ENCODE assay signal across 22 cellular contexts in the genomic region with DNA sequence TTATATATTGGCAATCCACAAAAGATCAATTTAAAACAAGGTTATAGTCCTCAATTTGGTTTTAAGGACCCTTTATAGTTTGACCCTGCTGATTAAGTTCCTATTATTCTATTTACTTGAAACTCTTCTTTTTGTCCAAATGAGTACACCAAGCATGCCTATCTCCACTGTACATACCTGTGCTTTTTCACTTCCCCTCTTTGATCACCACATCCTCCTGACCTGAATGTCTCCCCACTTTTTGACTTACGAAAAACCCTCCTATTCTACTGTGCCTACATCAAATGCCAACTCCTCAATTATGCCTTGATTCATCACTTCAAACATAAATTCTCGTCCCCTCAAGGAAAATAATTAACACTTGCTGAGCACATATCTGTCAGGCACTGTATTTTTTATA.
DNase-seq lines count a peak whose midpoint lies in the region; ATAC-seq and TF ChIP-seq lines count a peak whose summit lies in the region.
"Had no signal": no experiment of that assay in that cellular context is flagged by ENCODE, and none has a peak within 500 bp of the region (broad histone marks: within the 10 kb centered on the region; RNA-seq: fewer than 3 reads in every experiment).

No MANE protein-coding gene starts in this region.

- TF ChIP-seq POLR2A in GM18505 (IDR thresholded peaks at IDR 0.05; ENCODE audit: borderline replicate concordance, extremely low read depth, insufficient read depth, insufficient read length), result no peak

- H3K4me3 ChIP-seq in left ventricle myocardium inferior, result no peak overlapping the region
- no peak overlapping the region for H3K4me3 ChIP-seq in tibial artery
- H3K4me3 ChIP-seq: A549, lung, psoas muscle, SJCRH30 had no signal

- H3K4me1 ChIP-seq in left ventricle myocardium inferior, result peaks cover 25% of the 10 kb centered on the region
- H3K4me1 ChIP-seq in tibial artery, result peaks cover 0 to 23% (median 0%) of the 10 kb centered on the region in 4 donors
- H3K4me1 ChIP-seq: A549, SJCRH30 had no signal

- no peak for TF ChIP-seq CTCF in left ventricle myocardium inferior (IDR thresholded peaks at IDR 0.05; ENCODE audit: borderline replicate concordance)
- no peak for TF ChIP-seq CTCF in endothelial cell (IDR thresholded peaks at IDR 0.05; ENCODE audit: unreplicated experiment)
- no peak for TF ChIP-seq CTCF in GM13977 (IDR thresholded peaks at IDR 0.05; ENCODE audit: extremely low read depth, insufficient read depth, missing control alignments)
- no peak for TF ChIP-seq CTCF in tibial artery (IDR thresholded peaks at IDR 0.05)

- H3K36me3 Mint-ChIP-seq in endothelial cell (ENCODE audit: low read depth, unreplicated experiment), result peaks cover 3% of the 10 kb centered on the region
- H3K36me3 Mint-ChIP-seq: activated naive CD4-positive, alpha-beta T cell treated with anti-CD3 and anti-CD28 coated beads, Interleukin-2, amount 50 U/mL, for 24 hours; CD14-positive monocyte; naive thymus-derived CD4-positive, alpha-beta T cell had no signal

- H3K27me3 Mint-ChIP-seq in endothelial cell (ENCODE audit: unreplicated experiment), result no peaks in the 10 kb centered on the region
- H3K27me3 Mint-ChIP-seq: activated naive CD4-positive, alpha-beta T cell treated with anti-CD3 and anti-CD28 coated beads, Interleukin-2, amount 50 U/mL, for 24 hours; naive thymus-derived CD4-positive, alpha-beta T cell had no signal

- H3K9me3 Mint-ChIP-seq in endothelial cell (ENCODE audit: unreplicated experiment), result no peaks in the 10 kb centered on the region
- H3K9me3 Mint-ChIP-seq: T-helper 2 cell treated with Interferon-gamma antibody and Interleukin-4, amounts not matched to agents 5 μg/mL and 100 μg/mL, for 36 hours had no signal

- no peak overlapping the region for H3K4me3 Mint-ChIP-seq in endothelial cell (ENCODE audit: unreplicated experiment)
- H3K4me3 Mint-ChIP-seq: activated naive CD4-positive, alpha-beta T cell treated with anti-CD3 and anti-CD28 coated beads, Interleukin-2, amount 50 U/mL, for 24 hours; CD14-positive monocyte; naive thymus-derived CD4-positive, alpha-beta T cell; T-helper 2 cell treated with Interferon-gamma antibody and Interleukin-4, amounts not matched to agents 5 μg/mL and 100 μg/mL, for 36 hours had no signal

- H3K36me3 ChIP-seq in left ventricle myocardium inferior (no peaks in the 10 kb centered on the region), tibial artery (peaks cover 0 to 10% (median 0%) of the 10 kb centered on the region in 3 donors)
- H3K36me3 ChIP-seq: SJCRH30 had no signal

- H3K9me3 ChIP-seq in left ventricle myocardium inferior (replicated peaks), result peaks cover 14% of the 10 kb centered on the region
- H3K9me3 ChIP-seq in tibial artery, result no peaks in the 10 kb centered on the region
- H3K9me3 ChIP-seq: A549, psoas muscle, SJCRH30 had no signal

- H3K27me3 ChIP-seq in left ventricle myocardium inferior (ENCODE audit: low read depth) (no peaks in the 10 kb centered on the region), tibial artery (no peaks in the 10 kb centered on the region)
- H3K27me3 ChIP-seq: SJCRH30 had no signal

- in situ Hi-C loops in GM13977 (cut with MboI; ENCODE audit: low pct_unique_long_range_greater_than_20kb, low sequenced_read_pairs, unreplicated experiment), result no loop called here

- ATAC-seq in GM18505 (IDR thresholded peaks at IDR 0.05; ENCODE audit: unreplicated experiment) (peak; percentile 93), GM19438 (IDR thresholded peaks at IDR 0.05; ENCODE audit: low read depth, unreplicated experiment) (peak; percentile 98), HG02885 (IDR thresholded peaks at IDR 0.05; ENCODE audit: poor library complexity, unreplicated experiment) (peak; percentile 90), HG03460 (IDR thresholded peaks at IDR 0.05; ENCODE audit: unreplicated experiment) (peak; percentile 74)
- ATAC-seq: A549; naive thymus-derived CD4-positive, alpha-beta T cell; psoas muscle; stimulated activated naive CD8-positive, alpha-beta T cell treated with anti-CD3 and anti-CD28 coated beads, Interleukin-15, Interleukin-2, amounts not matched to agents 100 U/mL and 50 U/mL, for 24 hours had no signal

- no peak for DNase-seq in left ventricle myocardium inferior
- DNase-seq in endothelial cell (ENCODE audit: low spot score), result no peak
- no peak for DNase-seq in GM13977 (ENCODE audit: low spot score)
- no peak for DNase-seq in tibial artery
- DNase-seq: activated CD4-positive, alpha-beta T cell treated with anti-CD3 and anti-CD28 coated beads for 4 hours; cortex of kidney; KG1; naive thymus-derived CD4-positive, alpha-beta T cell; NCI-H1417 treated with DMSO at 0.1 percent for 48 hours; psoas muscle; SJCRH30; stimulated activated naive CD8-positive, alpha-beta T cell treated with anti-CD3 and anti-CD28 coated beads, Interleukin-15, Interleukin-2, amounts not matched to agents 100 U/mL and 50 U/mL, for 24 hours had no signal

- H3K27ac Mint-ChIP-seq in endothelial cell (ENCODE audit: unreplicated experiment), result no peak overlapping the region
- H3K27ac Mint-ChIP-seq: activated naive CD4-positive, alpha-beta T cell treated with anti-CD3 and anti-CD28 coated beads, Interleukin-2, amount 50 U/mL, for 24 hours; CD14-positive monocyte; naive thymus-derived CD4-positive, alpha-beta T cell; T-helper 2 cell treated with Interferon-gamma antibody and Interleukin-4, amounts not matched to agents 5 μg/mL and 100 μg/mL, for 36 hours had no signal

- intact Hi-C loops in left ventricle myocardium inferior (cut with micrococcal nuclease) (no loop called here), tibial artery (cut with DNase I; ENCODE audit: low total_unique reads) (no loop called here)

- no peak overlapping the region for H3K27ac ChIP-seq in left ventricle myocardium inferior (replicated peaks)
- no peak overlapping the region for H3K27ac ChIP-seq in tibial artery
- H3K27ac ChIP-seq: A549, epithelial cell of prostate, psoas muscle, SJCRH30 had no signal

- H3K4me1 Mint-ChIP-seq in endothelial cell (ENCODE audit: unreplicated experiment), result no peaks in the 10 kb centered on the region
- H3K4me1 Mint-ChIP-seq: activated naive CD4-positive, alpha-beta T cell treated with anti-CD3 and anti-CD28 coated beads, Interleukin-2, amount 50 U/mL, for 24 hours; CD14-positive monocyte; naive thymus-derived CD4-positive, alpha-beta T cell had no signal
